ENCODE assay signal across 10 cellular contexts in the genomic region with DNA sequence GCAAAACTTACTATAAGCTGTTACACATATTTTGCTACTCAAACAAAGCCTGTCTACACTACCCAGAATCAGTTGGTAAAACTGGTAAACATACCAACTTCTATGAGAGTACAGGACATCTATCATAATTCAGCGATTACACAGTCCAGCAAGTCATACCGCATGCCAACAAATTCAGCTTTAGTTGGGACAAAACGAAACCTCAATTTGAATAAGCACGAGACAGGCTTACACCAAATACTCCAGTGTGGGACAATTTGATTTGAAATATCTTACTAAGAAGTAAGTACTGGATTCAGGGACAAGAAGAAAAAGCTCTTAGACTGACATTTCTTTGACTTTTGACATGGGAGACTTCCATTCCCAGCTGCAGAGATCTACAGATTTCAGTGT. TPM values are rescaled to one million over a fixed set of nuclear protein-coding genes. Genes with fewer than 3 reads are reported as not detected.
DNase-seq lines count a peak whose midpoint lies in the region; ATAC-seq and TF ChIP-seq lines count a peak whose summit lies in the region.
"Had no signal": no experiment of that assay in that cellular context is flagged by ENCODE, and none has a peak within 500 bp of the region (broad histone marks: within the 10 kb centered on the region; RNA-seq: fewer than 3 reads in every experiment).

No MANE protein-coding gene starts in this region.

- H3K14ac ChIP-seq in mesenchymal stem cell (ENCODE audit: low read length in 2 of 2) = no peak overlapping the region

- no peaks in the 10 kb centered on the region for H3K9me3 Mint-ChIP-seq in activated T-helper 2 cell treated with anti-CD3 and anti-CD28 coated beads, Interferon-gamma antibody, Interleukin-2, Interleukin-4, amounts not matched to agents 10 μg/mL and 5 μg/mL and 100 μg/mL, durations not matched to agents 14 hours and 24 hours and 36 hours

- H4K91ac ChIP-seq in mesenchymal stem cell (ENCODE audit: low read length) = no peak overlapping the region

- TF ChIP-seq CTCF in cardiac muscle cell (IDR thresholded peaks at IDR 0.05; ENCODE audit: low read depth, low read length) (no peak), thoracic aorta (IDR thresholded peaks at IDR 0.05) (no peak)

- peak overlapping the region; percentile 79 for H3K9ac ChIP-seq in mesenchymal stem cell (ENCODE audit: low read length)

- H3K4me1 ChIP-seq in cardiac muscle cell (ENCODE audit: low read depth) (peaks cover 55% of the 10 kb centered on the region), mesenchymal stem cell (ENCODE audit: control insufficient read depth, insufficient read depth, low read depth, low read length) (peaks cover 20% of the 10 kb centered on the region), thoracic aorta (ENCODE audit: control insufficient read depth in 1 of 2, low read depth in 2 of 2) (peaks cover 17 to 44% of the 10 kb centered on the region in 2 donors), SJCRH30 (no peaks in the 10 kb centered on the region)

- no peak overlapping the region for H2BK15ac ChIP-seq in mesenchymal stem cell (ENCODE audit: low read depth, poor library complexity, severe bottlenecking)

- H2AFZ ChIP-seq in mesenchymal stem cell (ENCODE audit: low read depth, low read length) = no peak overlapping the region

- no peaks in the 10 kb centered on the region for H3K9me3 ChIP-seq in cardiac muscle cell (ENCODE audit: low read depth)
- no peaks in the 10 kb centered on the region for H3K9me3 ChIP-seq in mesenchymal stem cell (ENCODE audit: control insufficient read depth, low read length)
- no peaks in the 10 kb centered on the region for H3K9me3 ChIP-seq in thoracic aorta
- no peaks in the 10 kb centered on the region for H3K9me3 ChIP-seq in SJCRH30 (replicated peaks)

- no peak overlapping the region for H3K4me2 ChIP-seq in mesenchymal stem cell (ENCODE audit: low read length, poor library complexity, severe bottlenecking)

- no peak overlapping the region for H4K8ac ChIP-seq in mesenchymal stem cell (ENCODE audit: low read length)

- intact Hi-C loops in left cardiac atrium (cut with DNase I) = no loop called here
- intact Hi-C loops in activated T-helper 2 cell treated with anti-CD3 and anti-CD28 coated beads, Interferon-gamma antibody, Interleukin-2, Interleukin-4, amounts not matched to agents 10 μg/mL and 5 μg/mL and 100 μg/mL, durations not matched to agents 14 hours and 24 hours and 36 hours (cut with micrococcal nuclease) = no loop called here

- no peak overlapping the region for H3K18ac ChIP-seq in mesenchymal stem cell (ENCODE audit: low read depth in 1 of 2, low read length in 2 of 2)

- H2BK12ac ChIP-seq in mesenchymal stem cell (ENCODE audit: low read length in 2 of 2) = no peak overlapping the region

- no peak for ATAC-seq in left cardiac atrium
- ATAC-seq in thoracic aorta (ENCODE audit: insufficient number of reproducible peaks, low FRiP score, low read depth) = no peak

- 92% methylated on average over 4 of the region's 4 CpGs for WGBS in mesenchymal stem cell

- no peak overlapping the region for H2BK5ac ChIP-seq in mesenchymal stem cell (ENCODE audit: low read depth, low read length, poor library complexity, severe bottlenecking)

- H3K27ac Mint-ChIP-seq in activated T-helper 2 cell treated with anti-CD3 and anti-CD28 coated beads, Interferon-gamma antibody, Interleukin-2, Interleukin-4, amounts not matched to agents 10 μg/mL and 5 μg/mL and 100 μg/mL, durations not matched to agents 14 hours and 24 hours and 36 hours = no peak overlapping the region

- DNase-seq in cardiac muscle cell (ENCODE audit: low read depth in 1 of 2, low spot score in 1 of 2) = no peak
- DNase-seq in left cardiac atrium = no peak
- DNase-seq in activated T-helper 2 cell treated with anti-CD3 and anti-CD28 coated beads, Interferon-gamma antibody, Interleukin-2, Interleukin-4, amounts not matched to agents 10 μg/mL and 5 μg/mL and 100 μg/mL, durations not matched to agents 14 hours and 24 hours and 36 hours (ENCODE audit: low spot score) = no peak
- no peak for DNase-seq in mesenchymal stem cell
- DNase-seq in thoracic aorta (ENCODE audit: low spot score) = no peak
- no peak for DNase-seq in G401 (ENCODE audit: low spot score)
- DNase-seq in SJCRH30 = no peak
- no peak for DNase-seq in activated CD8-positive, alpha-beta memory T cell treated with anti-CD3 and anti-CD28 coated beads for 24 hours
- DNase-seq: activated CD8-positive, alpha-beta memory T cell treated with anti-CD3 and anti-CD28 coated beads, Interleukin-2, amount 50 U/mL, for 48 hours had no signal

- H3K4me3 Mint-ChIP-seq in activated T-helper 2 cell treated with anti-CD3 and anti-CD28 coated beads, Interferon-gamma antibody, Interleukin-2, Interleukin-4, amounts not matched to agents 10 μg/mL and 5 μg/mL and 100 μg/mL, durations not matched to agents 14 hours and 24 hours and 36 hours (ENCODE audit: low read depth) = peak overlapping the region; percentile 4

- no peaks in the 10 kb centered on the region for H3K36me3 ChIP-seq in cardiac muscle cell
- no peaks in the 10 kb centered on the region for H3K36me3 ChIP-seq in mesenchymal stem cell (ENCODE audit: control insufficient read depth in 1 of 2, insufficient read depth in 2 of 2, low read depth in 1 of 2, low read length in 2 of 2)
- no peaks in the 10 kb centered on the region for H3K36me3 ChIP-seq in thoracic aorta
- no peaks in the 10 kb centered on the region for H3K36me3 ChIP-seq in SJCRH30

- no peaks in the 10 kb centered on the region for H3K36me3 Mint-ChIP-seq in activated T-helper 2 cell treated with anti-CD3 and anti-CD28 coated beads, Interferon-gamma antibody, Interleukin-2, Interleukin-4, amounts not matched to agents 10 μg/mL and 5 μg/mL and 100 μg/mL, durations not matched to agents 14 hours and 24 hours and 36 hours (ENCODE audit: low read depth)

- no peaks in the 10 kb centered on the region for H3K79me1 ChIP-seq in mesenchymal stem cell (replicated peaks; ENCODE audit: low read length, poor library complexity, severe bottlenecking)

- H3K27ac ChIP-seq in cardiac muscle cell (no peak overlapping the region), mesenchymal stem cell (ENCODE audit: low read length, poor library complexity, severe bottlenecking) (no peak overlapping the region), thoracic aorta (peak overlapping the region in 1 of 2 donors; percentile 53), SJCRH30 (no peak overlapping the region)

- H3K4me3 ChIP-seq in cardiac muscle cell (peak overlapping the region; percentile 88), mesenchymal stem cell (ENCODE audit: insufficient read depth in 1 of 2, low read depth in 1 of 2, low read length in 2 of 2) (peak overlapping the region in 1 of 2 experiments; percentile 77), thoracic aorta (peak overlapping the region; percentile 86), SJCRH30 (no peak overlapping the region)

- H3K27me3 ChIP-seq in cardiac muscle cell = no peaks in the 10 kb centered on the region
- H3K27me3 ChIP-seq in mesenchymal stem cell (ENCODE audit: control insufficient read depth in 1 of 2, insufficient read depth in 1 of 2, low read length in 2 of 2) = peaks cover 0 to 27% of the 10 kb centered on the region in 2 experiments
- H3K27me3 ChIP-seq in thoracic aorta (replicated peaks; ENCODE audit: insufficient read depth) = no peaks in the 10 kb centered on the region
- H3K27me3 ChIP-seq in SJCRH30 = peaks cover 19% of the 10 kb centered on the region; the same call in 1 of the 2 replicates

- H3K4me1 Mint-ChIP-seq in activated T-helper 2 cell treated with anti-CD3 and anti-CD28 coated beads, Interferon-gamma antibody, Interleukin-2, Interleukin-4, amounts not matched to agents 10 μg/mL and 5 μg/mL and 100 μg/mL, durations not matched to agents 14 hours and 24 hours and 36 hours (ENCODE audit: low read depth) = peaks cover 7% of the 10 kb centered on the region

- no peak overlapping the region for H3K4ac ChIP-seq in mesenchymal stem cell (ENCODE audit: low read depth in 1 of 2, low read length in 2 of 2)

- H3K27me3 Mint-ChIP-seq in activated T-helper 2 cell treated with anti-CD3 and anti-CD28 coated beads, Interferon-gamma antibody, Interleukin-2, Interleukin-4, amounts not matched to agents 10 μg/mL and 5 μg/mL and 100 μg/mL, durations not matched to agents 14 hours and 24 hours and 36 hours (ENCODE audit: low read depth) = peaks cover 76% of the 10 kb centered on the region

- H3K23ac ChIP-seq in mesenchymal stem cell (ENCODE audit: low read length in 2 of 2) = no peak overlapping the region

- in situ Hi-C loops in G401 (cut with HindIII; ENCODE audit: low sequenced_read_pairs) = no loop called here

- no peak overlapping the region for H2AK5ac ChIP-seq in mesenchymal stem cell (ENCODE audit: low read length, severe bottlenecking)

- H2BK120ac ChIP-seq in mesenchymal stem cell (ENCODE audit: low read depth, low read length) = no peak overlapping the region

RNA-seq across cellular contexts. Expression of a gene that starts 2.0 kb away (rescaled TPM):
- total RNA-seq in cardiac muscle cell = 16.5 and 20.7 TPM in 2 replicates
- polyA plus RNA-seq in cardiac muscle cell = 13.5 and 14.5 TPM in 2 replicates
- total RNA-seq in left cardiac atrium = 1 to 10 TPM; 1.1 to 1.3 TPM
- total RNA-seq in activated T-helper 2 cell treated with anti-CD3 and anti-CD28 coated beads, Interferon-gamma antibody, Interleukin-2, Interleukin-4, amounts not matched to agents 10 μg/mL and 5 μg/mL and 100 μg/mL, durations not matched to agents 14 hours and 24 hours and 36 hours = 0.09 TPM in 1 of 2 replicates, not detected in the other
- polyA plus RNA-seq in mesenchymal stem cell (2013, experiment 1 of 2) = 0.35 TPM
- polyA plus RNA-seq in mesenchymal stem cell (2013, experiment 2 of 2) = 0.34 TPM
- 1 to 10 TPM; 2.3 to 6.9 TPM for total RNA-seq in thoracic aorta
- 1.5 and 2.0 TPM in 2 replicates for total RNA-seq in G401 (2014; rRNA removed; shearing (Covaris generic))
- total RNA-seq in SJCRH30 (2014; rRNA removed; shearing (Covaris generic)) = 0.06 TPM in 1 of 2 replicates, not detected in the other
- polyA plus RNA-seq: BJ had no signal
